Comparison of ENCODE assay signal across 1 cellular context in the genomic region with DNA sequence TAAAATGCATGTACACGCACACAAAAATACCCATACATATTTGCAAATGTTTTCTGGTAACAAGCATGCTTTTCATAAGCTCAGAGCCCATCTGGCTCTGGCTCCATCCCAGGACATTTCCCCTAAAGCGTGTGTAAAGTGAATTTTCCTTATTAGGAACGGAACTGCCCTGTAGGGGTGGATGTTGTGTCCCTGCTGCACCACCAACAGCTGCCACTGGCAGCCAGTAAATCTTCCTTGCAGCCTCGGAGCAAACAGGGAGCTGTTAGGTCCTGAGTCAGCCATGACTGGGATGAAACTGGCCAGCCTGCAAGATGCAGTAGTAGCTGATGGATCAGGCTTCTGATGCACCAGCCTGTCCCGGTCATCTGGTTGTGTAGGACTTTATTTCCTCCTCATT.
TF ChIP-seq lines count a peak whose summit lies in the region.

No MANE protein-coding gene starts in this region.

TF ChIP-seq in GM23338, 12 proteins besides CTCF, POLR2A, EP300 and RAD21 (continued from another document):
- no peak for TF ChIP-seq ZNF114 (CRISPR knock-in tag; IDR thresholded peaks at IDR 0.05)
